ENCODE assay signal across 26 cellular contexts in the genomic region with DNA sequence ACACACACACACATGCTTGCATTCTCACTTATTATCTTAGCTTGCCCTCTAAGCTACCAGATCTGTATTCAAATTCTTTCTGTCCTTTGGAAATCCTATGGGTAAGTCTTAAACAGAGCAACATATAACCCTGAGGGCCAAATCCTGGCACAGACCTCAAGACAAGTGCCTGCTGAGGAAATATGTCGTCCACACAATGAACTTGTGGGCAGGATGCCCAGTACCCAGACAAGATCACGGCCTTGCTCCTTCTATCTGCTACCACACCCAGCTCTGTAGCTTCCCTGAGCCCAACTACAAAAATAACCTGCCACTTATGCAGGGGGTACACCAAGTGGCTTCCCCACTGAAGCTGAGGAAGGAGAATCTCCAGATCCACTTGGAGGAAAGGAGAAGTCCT. TPM values are rescaled to one million over a fixed set of nuclear protein-coding genes. Genes with fewer than 3 reads are reported as not detected.
A peak's percentile ranks its signal among the peaks of the same experiment; 100 is the strongest.
DNase-seq lines count a peak whose midpoint lies in the region; ATAC-seq and TF ChIP-seq lines count a peak whose summit lies in the region.
"Had no signal": no experiment of that assay in that cellular context is flagged by ENCODE, and none has a peak within 500 bp of the region (broad histone marks: within the 10 kb centered on the region; RNA-seq: fewer than 3 reads in every experiment).

No MANE protein-coding gene starts in this region.

- H3K27ac ChIP-seq in endodermal cell (ENCODE audit: low read depth, low read length) = no peak overlapping the region
- no peak overlapping the region for H3K27ac ChIP-seq in testis
- no peak overlapping the region for H3K27ac ChIP-seq in lower lobe of right lung
- H3K27ac ChIP-seq in SK-N-SH (ENCODE audit: low read depth in 2 of 2, low read length in 1 of 2) = no peak overlapping the region
- H3K27ac ChIP-seq: Peyer's patch had no signal

- H2AFZ ChIP-seq in SK-N-SH (ENCODE audit: low read depth) = no peak overlapping the region

- no peaks in the 10 kb centered on the region for H3F3A ChIP-seq in SK-N-SH (replicated peaks; ENCODE audit: insufficient read depth)

- H3K9ac ChIP-seq in endodermal cell (ENCODE audit: extremely low read depth, low read length, poor library complexity, severe bottlenecking) (no peak overlapping the region), SK-N-SH (no peak overlapping the region)

- H3K27me3 ChIP-seq in endodermal cell (ENCODE audit: control insufficient read depth, insufficient read depth, low read length, poor library complexity, severe bottlenecking) (no peaks in the 10 kb centered on the region), testis (no peaks in the 10 kb centered on the region), lower lobe of right lung (ENCODE audit: low read depth) (no peaks in the 10 kb centered on the region), SK-N-SH (ENCODE audit: insufficient read depth) (no peaks in the 10 kb centered on the region)
- H3K27me3 ChIP-seq: BE2C, Peyer's patch had no signal

- no peak for TF ChIP-seq RAD21 in SK-N-SH (IDR thresholded peaks at IDR 0.05; ENCODE audit: low read length)

- no peaks in the 10 kb centered on the region for H4K20me1 ChIP-seq in SK-N-SH (ENCODE audit: insufficient read depth)

- no peak for TF ChIP-seq POLR2A in testis (IDR thresholded peaks at IDR 0.05)

- POLR2A ChIA-PET in SK-N-SH (lab: Yijun Ruan, JAX) = no interaction called here

- H3K27ac Mint-ChIP-seq in activated CD4-positive, alpha-beta T cell treated with anti-CD3 and anti-CD28 coated beads, Interleukin-2, amount 10 ng/mL, durations not matched to agents 24 days and 14 days = no peak overlapping the region
- H3K27ac Mint-ChIP-seq in endodermal cell = no peak overlapping the region
- H3K27ac Mint-ChIP-seq: CD4-positive, CD25-positive, alpha-beta regulatory T cell had no signal

- peaks cover under 1% of the 10 kb centered on the region for H3K27me3 Mint-ChIP-seq in activated CD4-positive, alpha-beta T cell treated with anti-CD3 and anti-CD28 coated beads, Interleukin-2, amount 10 ng/mL, durations not matched to agents 24 days and 14 days
- peaks cover 15% of the 10 kb centered on the region for H3K27me3 Mint-ChIP-seq in endodermal cell (ENCODE audit: insufficient read depth)

- CTCF ChIA-PET in SK-N-SH (lab: Yijun Ruan, JAX) = interaction anchor here (0.8 to 7.8 kb wide), 14 partner anchors 10 to 311 kb away, joined by 3 to 148 read pairs (median 8); partner anchors contain the start of gene FA2H

- no peak overlapping the region for H3K4me3 Mint-ChIP-seq in activated CD4-positive, alpha-beta T cell treated with anti-CD3 and anti-CD28 coated beads, Interleukin-2, amount 10 ng/mL, durations not matched to agents 24 days and 14 days
- no peak overlapping the region for H3K4me3 Mint-ChIP-seq in endodermal cell
- H3K4me3 Mint-ChIP-seq: CD4-positive, CD25-positive, alpha-beta regulatory T cell had no signal

- TF ChIP-seq EP300 in SK-N-SH (IDR thresholded peaks at IDR 0.05; ENCODE audit: borderline replicate concordance in 1 of 2, low read depth in 1 of 2, low read length in 1 of 2) = no peak

- no peaks in the 10 kb centered on the region for H3K79me2 ChIP-seq in SK-N-SH (ENCODE audit: insufficient read depth)

- peaks cover under 1% of the 10 kb centered on the region for H3K9me3 Mint-ChIP-seq in activated CD4-positive, alpha-beta T cell treated with anti-CD3 and anti-CD28 coated beads, Interleukin-2, amount 10 ng/mL, durations not matched to agents 24 days and 14 days
- H3K9me3 Mint-ChIP-seq in endodermal cell = peaks cover 43% of the 10 kb centered on the region

- H3K4me2 ChIP-seq in SK-N-SH = no peak overlapping the region

- no peaks in the 10 kb centered on the region for H3K36me3 Mint-ChIP-seq in activated CD4-positive, alpha-beta T cell treated with anti-CD3 and anti-CD28 coated beads, Interleukin-2, amount 10 ng/mL, durations not matched to agents 24 days and 14 days (ENCODE audit: low read depth)
- peaks cover under 1% of the 10 kb centered on the region for H3K36me3 Mint-ChIP-seq in endodermal cell (ENCODE audit: low read depth)
- H3K36me3 Mint-ChIP-seq: CD4-positive, CD25-positive, alpha-beta regulatory T cell had no signal

- H3K9me2 ChIP-seq in SK-N-SH = no peaks in the 10 kb centered on the region

- peaks cover 9% of the 10 kb centered on the region for H3K4me1 ChIP-seq in endodermal cell (ENCODE audit: control insufficient read depth, insufficient read depth, low read length)
- H3K4me1 ChIP-seq in testis = no peaks in the 10 kb centered on the region
- H3K4me1 ChIP-seq in lower lobe of right lung = peaks cover 7% of the 10 kb centered on the region
- no peaks in the 10 kb centered on the region for H3K4me1 ChIP-seq in SK-N-SH (ENCODE audit: control insufficient read depth in 1 of 2, insufficient read depth in 2 of 2, low read depth in 1 of 2, low read length in 1 of 2)
- H3K4me1 ChIP-seq: BE2C had no signal

- H3K9me3 ChIP-seq in endodermal cell (ENCODE audit: control insufficient read depth, low read length) = peaks cover 42% of the 10 kb centered on the region
- H3K9me3 ChIP-seq in testis = no peaks in the 10 kb centered on the region
- no peaks in the 10 kb centered on the region for H3K9me3 ChIP-seq in lower lobe of right lung
- peaks cover 6% of the 10 kb centered on the region; the same call in 1 of the 2 replicates for H3K9me3 ChIP-seq in SK-N-SH
- H3K9me3 ChIP-seq: BE2C, Peyer's patch had no signal

- DNase-seq in activated CD4-positive, alpha-beta T cell treated with anti-CD3 and anti-CD28 coated beads, Interleukin-2, amount 10 ng/mL, durations not matched to agents 24 days and 14 days = peak; percentile 33
- DNase-seq in activated CD4-positive, alpha-beta T cell treated with anti-CD3 and anti-CD28 coated beads, Interleukin-2, amount 50 U/mL, for 1 hour = no peak
- no peak for DNase-seq in endodermal cell
- DNase-seq in mucosa of gallbladder (ENCODE audit: low spot score) = peak; percentile 63
- peak; percentile 34 for DNase-seq in testis
- no peak for DNase-seq in lower lobe of right lung
- no peak for DNase-seq in SK-N-SH
- DNase-seq in NCI-H1092 treated with DMSO at 0.1 percent for 48 hours (lab: John Stamatoyannopoulos, UW) = no peak
- DNase-seq: 8988T; BE2C; CD4-positive, CD25-positive, alpha-beta regulatory T cell; COR-L47; DMS 273 treated with DMSO at 0.1 percent for 48 hours; KBM-7; NCI-H1436 treated with DMSO at 0.1 percent for 48 hours; NCI-H2029 treated with DMSO at 0.1 percent for 48 hours; NCI-H2171 treated with DMSO at 0.1 percent for 48 hours; NCI-H446 treated with DMSO at 0.1 percent for 48 hours; NK-92 treated with Interleukin-12 subunit alpha and Interleukin-12 subunit beta, amount 100 ng/mL, for 24 hours; Peyer's patch had no signal

- peak overlapping the region; percentile 28 for H3K4me3 ChIP-seq in endodermal cell (ENCODE audit: low read length)
- H3K4me3 ChIP-seq in testis = no peak overlapping the region
- H3K4me3 ChIP-seq in lower lobe of right lung = no peak overlapping the region
- no peak overlapping the region for H3K4me3 ChIP-seq in SK-N-SH (ENCODE audit: low read depth in 2 of 2, low read length in 1 of 2)
- H3K4me3 ChIP-seq: GM12878, Peyer's patch had no signal

- ATAC-seq in lower lobe of right lung = no peak
- ATAC-seq: GM12878, HepG2, Right ventricle myocardium inferior had no signal

- H3K4me1 Mint-ChIP-seq in activated CD4-positive, alpha-beta T cell treated with anti-CD3 and anti-CD28 coated beads, Interleukin-2, amount 10 ng/mL, durations not matched to agents 24 days and 14 days = peaks cover 2% of the 10 kb centered on the region
- peaks cover 24% of the 10 kb centered on the region for H3K4me1 Mint-ChIP-seq in endodermal cell

- TF ChIP-seq CTCF in endodermal cell (conservative IDR thresholded peaks at IDR 0.05) = no peak
- TF ChIP-seq CTCF in testis (IDR thresholded peaks at IDR 0.05) = no peak
- no peak for TF ChIP-seq CTCF in lower lobe of right lung (IDR thresholded peaks at IDR 0.05)
- TF ChIP-seq CTCF in SK-N-SH (IDR thresholded peaks at IDR 0.05) = no peak

- H3K36me3 ChIP-seq in endodermal cell (ENCODE audit: control insufficient read depth, insufficient read depth, low read length) (no peaks in the 10 kb centered on the region), testis (ENCODE audit: low read depth, missing control alignments) (no peaks in the 10 kb centered on the region), lower lobe of right lung (no peaks in the 10 kb centered on the region), SK-N-SH (replicated peaks in 1 of 2; ENCODE audit: control insufficient read depth in 1 of 2, insufficient read depth in 2 of 2, low read length in 1 of 2) (no peaks in the 10 kb centered on the region)
- H3K36me3 ChIP-seq: BE2C, Peyer's patch had no signal

- intact Hi-C loops in activated CD4-positive, alpha-beta T cell treated with anti-CD3 and anti-CD28 coated beads, Interleukin-2, amount 10 ng/mL, durations not matched to agents 24 days and 14 days (cut with micrococcal nuclease) = loop anchor here (2.0 to 5.0 kb wide), 2 partner anchors 50 to 103 kb away; no protein-coding TSS in a partner anchor
- intact Hi-C loops in testis (cut with DNase I; ENCODE audit: low total_unique reads) (no loop called here), lower lobe of right lung (cut with DNase I) (no loop called here)

- WGBS in endodermal cell (ENCODE audit: insufficient coverage in 1 of 2, insufficient read length in 1 of 2), 2 experiments = 36 to 42% methylated on average over 2 of the region's 2 CpGs
- 23 to 45% methylated on average over 2 of the region's 2 CpGs for WGBS in testis, 2 donors
- WGBS in SK-N-SH (ENCODE audit: low lambda C conversion rate) = 14% methylated on average over 2 of the region's 2 CpGs

TF ChIP-seq in SK-N-SH, 30 proteins besides CTCF, POLR2A, EP300 and RAD21 (continues in another document):
- TF ChIP-seq FOSL2 (IDR thresholded peaks at IDR 0.05; ENCODE audit: borderline replicate concordance, low read depth) (no peak), RCOR1 (IDR thresholded peaks at IDR 0.05; ENCODE audit: low read length) (no peak), SIN3A (IDR thresholded peaks at IDR 0.05; ENCODE audit: borderline replicate concordance, low read depth, low read length) (no peak), MXI1 (IDR thresholded peaks at IDR 0.05; ENCODE audit: low read depth, low read length) (no peak), EZH2phosphoT487 (IDR thresholded peaks at IDR 0.05; ENCODE audit: borderline replicate concordance, low read depth) (no peak), NRF1 (IDR thresholded peaks at IDR 0.05; ENCODE audit: low read depth, low read length) (no peak), RFX5 (IDR thresholded peaks at IDR 0.05; ENCODE audit: low read length) (no peak), CHD2 (IDR thresholded peaks at IDR 0.05; ENCODE audit: low read length, partially characterized antibody) (no peak)

RNA-seq across cellular contexts. Expression of gene FA2H, which starts 37.3 kb away (rescaled TPM):
- not detected in 2 replicates for total RNA-seq in activated CD4-positive, alpha-beta T cell treated with anti-CD3 and anti-CD28 coated beads, Interleukin-2, amount 10 ng/mL, durations not matched to agents 24 days and 14 days
- total RNA-seq in endodermal cell (1 to 10 TPM; 2.1 to 2.4 TPM), mucosa of gallbladder (82.2 TPM), testis (1 to 10 TPM; 3.0 to 5.9 TPM), lower lobe of right lung (2.5 TPM)
- polyA plus RNA-seq in endodermal cell (2013, experiment 1 of 2) = 0.39 TPM
- polyA plus RNA-seq in endodermal cell (2013, experiment 2 of 2) = 0.50 TPM
- polyA plus RNA-seq in testis (ENCODE audit: insufficient read depth, low read depth, low replicate concordance) (7.8 TPM), SK-N-SH (2012; rRNA removed) (not detected in 2 replicates)
- polyA plus RNA-seq in SK-N-SH (2012; cell fraction: cytosol; rRNA removed) = not detected in 2 replicates
- not detected in 2 replicates for polyA plus RNA-seq in SK-N-SH (2012; cell fraction: nucleus; rRNA removed)
- total RNA-seq: H4, HepG2, SK-MEL-5 had no signal
- polyA plus RNA-seq: AG04450; CD4-positive, CD25-positive, alpha-beta regulatory T cell had no signal

Comparison
In these comparisons a context has a peak if more than half of its experiments do, and no peak if none do; other contexts are left out.
1. DNase-seq: peak in activated CD4-positive, alpha-beta T cell treated with anti-CD3 and anti-CD28 coated beads, Interleukin-2, amount 10 ng/mL, durations not matched to agents 24 days and 14 days (single experiment), mucosa of gallbladder (single experiment) and testis (single experiment); none in activated CD4-positive, alpha-beta T cell treated with anti-CD3 and anti-CD28 coated beads, Interleukin-2, amount 50 U/mL, for 1 hour (single experiment), endodermal cell (single experiment), lower lobe of right lung (single experiment), SK-N-SH (single experiment) and NCI-H1092 treated with DMSO at 0.1 percent for 48 hours (single experiment).
2. RNA of gene FA2H, which starts 37.3 kb away (total RNA-seq): 82.2 TPM in mucosa of gallbladder (single experiment); 3.0 to 5.9 TPM in testis, 2.5 TPM in lower lobe of right lung (single experiment), 2.1 to 2.4 TPM in endodermal cell and not detected in activated CD4-positive, alpha-beta T cell treated with anti-CD3 and anti-CD28 coated beads, Interleukin-2, amount 10 ng/mL, durations not matched to agents 24 days and 14 days; every median in the first group is over 10 times any median in the second.